Comparison of ENCODE assay signal across 1 cellular context in the genomic region with DNA sequence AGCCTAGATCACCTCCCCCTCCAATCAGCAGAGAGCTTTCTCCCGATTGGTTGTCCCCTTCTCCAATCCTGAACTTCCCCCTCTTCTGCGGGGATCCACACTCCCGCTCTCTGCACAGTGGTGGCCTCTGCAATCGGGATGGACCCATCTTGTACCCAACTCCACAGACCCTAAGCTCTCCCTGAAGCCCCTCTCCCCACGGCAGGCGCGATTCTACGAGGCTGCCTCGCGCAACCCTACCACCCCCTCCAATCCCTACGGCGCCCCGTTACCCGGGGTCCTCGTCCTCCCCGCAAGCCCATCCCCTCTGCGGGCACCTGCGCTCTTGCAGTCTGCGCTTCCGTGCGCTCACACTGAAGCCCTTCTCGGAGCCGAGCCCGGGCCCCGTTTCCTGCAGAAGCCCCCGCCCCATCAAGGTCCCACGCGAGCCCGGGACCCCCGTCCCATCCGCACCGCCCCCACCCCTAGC.
TF ChIP-seq lines count a peak whose summit lies in the region.

No MANE protein-coding gene starts in this region.

TF ChIP-seq in HepG2, 621 proteins besides CTCF, POLR2A, EP300 and RAD21 (continued from another document and continues in another):
- TF ChIP-seq, protein P1, sequence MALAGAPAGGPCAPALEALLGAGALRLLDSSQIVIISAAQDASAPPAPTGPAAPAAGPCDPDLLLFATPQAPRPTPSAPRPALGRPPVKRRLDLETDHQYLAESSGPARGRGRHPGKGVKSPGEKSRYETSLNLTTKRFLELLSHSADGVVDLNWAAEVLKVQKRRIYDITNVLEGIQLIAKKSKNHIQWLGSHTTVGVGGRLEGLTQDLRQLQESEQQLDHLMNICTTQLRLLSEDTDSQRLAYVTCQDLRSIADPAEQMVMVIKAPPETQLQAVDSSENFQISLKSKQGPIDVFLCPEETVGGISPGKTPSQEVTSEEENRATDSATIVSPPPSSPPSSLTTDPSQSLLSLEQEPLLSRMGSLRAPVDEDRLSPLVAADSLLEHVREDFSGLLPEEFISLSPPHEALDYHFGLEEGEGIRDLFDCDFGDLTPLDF (CRISPR knock-in tag; IDR thresholded peaks at IDR 0.05), result no peak
- TF ChIP-seq ZNF598 (CRISPR knock-in tag; IDR thresholded peaks at IDR 0.05; ENCODE audit: borderline replicate concordance) (no peak), NR2F2 (IDR thresholded peaks at IDR 0.05; ENCODE audit: borderline replicate concordance, low read depth) (no peak), MATR3 (CRISPR knock-in tag; IDR thresholded peaks at IDR 0.05) (no peak), SOX5 (CRISPR knock-in tag; IDR thresholded peaks at IDR 0.05; ENCODE audit: borderline replicate concordance) (no peak), XBP1 (CRISPR knock-in tag; IDR thresholded peaks at IDR 0.05) (no peak), NFYC (CRISPR knock-in tag; IDR thresholded peaks at IDR 0.05) (peak; percentile 87), MAF1 (CRISPR knock-in tag; IDR thresholded peaks at IDR 0.05; ENCODE audit: borderline replicate concordance) (no peak), CBX5 (CRISPR knock-in tag; IDR thresholded peaks at IDR 0.05; ENCODE audit: borderline replicate concordance) (no peak), AGO2 (optimal IDR thresholded peaks at IDR 0.05; ENCODE audit: low read depth, low read length) (peak; percentile 70), ZNF34 (CRISPR knock-in tag; IDR thresholded peaks at IDR 0.05; ENCODE audit: borderline replicate concordance) (no peak), CBX2 (IDR thresholded peaks at IDR 0.05; ENCODE audit: low read depth, low read length) (no peak), CBX2 (CRISPR knock-in tag; IDR thresholded peaks at IDR 0.05; ENCODE audit: low read depth) (no peak), ZNF878 (CRISPR knock-in tag; IDR thresholded peaks at IDR 0.05) (no peak), ZNF383 (CRISPR knock-in tag; IDR thresholded peaks at IDR 0.05; ENCODE audit: borderline replicate concordance) (no peak), ZNF850 (CRISPR knock-in tag; conservative IDR thresholded peaks at IDR 0.05) (no peak), SOX6 (IDR thresholded peaks at IDR 0.05) (no peak), SOX6 (CRISPR knock-in tag; IDR thresholded peaks at IDR 0.05) (no peak; the same call in 1 of the 2 replicates), ZNF672 (CRISPR knock-in tag; IDR thresholded peaks at IDR 0.05) (no peak), CREM (IDR thresholded peaks at IDR 0.05) (peak; percentile 34; the same call in 1 of the 2 replicates), CREM (CRISPR knock-in tag; IDR thresholded peaks at IDR 0.05) (no peak), KLF13 (CRISPR knock-in tag; IDR thresholded peaks at IDR 0.05) (no peak), ZBTB38 (CRISPR knock-in tag; IDR thresholded peaks at IDR 0.05) (no peak), ZFP1 (CRISPR knock-in tag; IDR thresholded peaks at IDR 0.05) (no peak), SNRNP70 (IDR thresholded peaks at IDR 0.05; ENCODE audit: low read depth, low read length) (no peak), GTF3A (CRISPR knock-in tag; conservative IDR thresholded peaks at IDR 0.05) (no peak), ZC3H13 (CRISPR knock-in tag; IDR thresholded peaks at IDR 0.05) (no peak), ATM (IDR thresholded peaks at IDR 0.05; ENCODE audit: borderline replicate concordance) (no peak), MAFF (IDR thresholded peaks at IDR 0.05; ENCODE audit: low read depth, low read length) (no peak), ZNF75D (CRISPR knock-in tag; IDR thresholded peaks at IDR 0.05; ENCODE audit: borderline replicate concordance) (no peak), RARG (CRISPR knock-in tag; IDR thresholded peaks at IDR 0.05; ENCODE audit: low read depth) (no peak), TCF7 (IDR thresholded peaks at IDR 0.05; ENCODE audit: low read depth) (no peak), ELF3 (CRISPR knock-in tag; IDR thresholded peaks at IDR 0.05) (no peak), MXD4 (CRISPR knock-in tag; IDR thresholded peaks at IDR 0.05) (no peak), ZSCAN30 (CRISPR knock-in tag; IDR thresholded peaks at IDR 0.05) (no peak), ZNF589 (CRISPR knock-in tag; conservative IDR thresholded peaks at IDR 0.05) (no peak), ZNF670 (CRISPR knock-in tag; IDR thresholded peaks at IDR 0.05; ENCODE audit: borderline replicate concordance) (no peak), MED1 (CRISPR knock-in tag; IDR thresholded peaks at IDR 0.05) (no peak), RFX1 (IDR thresholded peaks at IDR 0.05) (no peak), ETV5 (CRISPR knock-in tag; IDR thresholded peaks at IDR 0.05; ENCODE audit: borderline replicate concordance) (peak; percentile 9; the same call in 1 of the 2 replicates)
- TF ChIP-seq, protein P2, sequence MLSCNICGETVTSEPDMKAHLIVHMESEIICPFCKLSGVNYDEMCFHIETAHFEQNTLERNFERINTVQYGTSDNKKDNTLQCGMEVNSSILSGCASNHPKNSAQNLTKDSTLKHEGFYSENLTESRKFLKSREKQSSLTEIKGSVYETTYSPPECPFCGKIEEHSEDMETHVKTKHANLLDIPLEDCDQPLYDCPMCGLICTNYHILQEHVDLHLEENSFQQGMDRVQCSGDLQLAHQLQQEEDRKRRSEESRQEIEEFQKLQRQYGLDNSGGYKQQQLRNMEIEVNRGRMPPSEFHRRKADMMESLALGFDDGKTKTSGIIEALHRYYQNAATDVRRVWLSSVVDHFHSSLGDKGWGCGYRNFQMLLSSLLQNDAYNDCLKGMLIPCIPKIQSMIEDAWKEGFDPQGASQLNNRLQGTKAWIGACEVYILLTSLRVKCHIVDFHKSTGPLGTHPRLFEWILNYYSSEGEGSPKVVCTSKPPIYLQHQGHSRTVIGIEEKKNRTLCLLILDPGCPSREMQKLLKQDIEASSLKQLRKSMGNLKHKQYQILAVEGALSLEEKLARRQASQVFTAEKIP (CRISPR knock-in tag; IDR thresholded peaks at IDR 0.05; ENCODE audit: borderline replicate concordance), result no peak
- TF ChIP-seq, protein P3, sequence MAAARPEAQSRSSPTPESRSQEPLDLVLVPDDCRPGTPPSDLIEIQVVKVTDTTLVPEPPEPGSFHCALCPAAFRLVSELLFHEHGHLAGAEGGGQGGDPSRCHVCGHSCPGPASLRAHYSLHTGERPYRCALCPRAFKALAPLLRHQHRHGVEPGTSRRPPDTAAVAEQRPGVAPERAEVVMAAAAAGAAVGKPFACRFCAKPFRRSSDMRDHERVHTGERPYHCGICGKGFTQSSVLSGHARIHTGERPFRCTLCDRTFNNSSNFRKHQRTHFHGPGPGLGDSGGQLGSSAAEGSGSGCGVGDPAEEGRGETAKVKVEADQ (CRISPR knock-in tag; IDR thresholded peaks at IDR 0.05; ENCODE audit: borderline replicate concordance), result no peak
- TF ChIP-seq, protein P4, sequence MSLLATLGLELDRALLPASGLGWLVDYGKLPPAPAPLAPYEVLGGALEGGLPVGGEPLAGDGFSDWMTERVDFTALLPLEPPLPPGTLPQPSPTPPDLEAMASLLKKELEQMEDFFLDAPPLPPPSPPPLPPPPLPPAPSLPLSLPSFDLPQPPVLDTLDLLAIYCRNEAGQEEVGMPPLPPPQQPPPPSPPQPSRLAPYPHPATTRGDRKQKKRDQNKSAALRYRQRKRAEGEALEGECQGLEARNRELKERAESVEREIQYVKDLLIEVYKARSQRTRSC (CRISPR knock-in tag; IDR thresholded peaks at IDR 0.05; ENCODE audit: low read depth), result no peak
- TF ChIP-seq, protein P5, sequence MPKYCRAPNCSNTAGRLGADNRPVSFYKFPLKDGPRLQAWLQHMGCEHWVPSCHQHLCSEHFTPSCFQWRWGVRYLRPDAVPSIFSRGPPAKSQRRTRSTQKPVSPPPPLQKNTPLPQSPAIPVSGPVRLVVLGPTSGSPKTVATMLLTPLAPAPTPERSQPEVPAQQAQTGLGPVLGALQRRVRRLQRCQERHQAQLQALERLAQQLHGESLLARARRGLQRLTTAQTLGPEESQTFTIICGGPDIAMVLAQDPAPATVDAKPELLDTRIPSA (CRISPR knock-in tag; IDR thresholded peaks at IDR 0.05; ENCODE audit: borderline replicate concordance), result no peak
- TF ChIP-seq, protein P6, sequence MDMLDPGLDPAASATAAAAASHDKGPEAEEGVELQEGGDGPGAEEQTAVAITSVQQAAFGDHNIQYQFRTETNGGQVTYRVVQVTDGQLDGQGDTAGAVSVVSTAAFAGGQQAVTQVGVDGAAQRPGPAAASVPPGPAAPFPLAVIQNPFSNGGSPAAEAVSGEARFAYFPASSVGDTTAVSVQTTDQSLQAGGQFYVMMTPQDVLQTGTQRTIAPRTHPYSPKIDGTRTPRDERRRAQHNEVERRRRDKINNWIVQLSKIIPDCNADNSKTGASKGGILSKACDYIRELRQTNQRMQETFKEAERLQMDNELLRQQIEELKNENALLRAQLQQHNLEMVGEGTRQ (IDR thresholded peaks at IDR 0.05; ENCODE audit: low read depth, low read length), result no peak
- TF ChIP-seq, protein P6 (CRISPR knock-in tag; IDR thresholded peaks at IDR 0.05; ENCODE audit: borderline replicate concordance), result no peak
- TF ChIP-seq, protein P7, sequence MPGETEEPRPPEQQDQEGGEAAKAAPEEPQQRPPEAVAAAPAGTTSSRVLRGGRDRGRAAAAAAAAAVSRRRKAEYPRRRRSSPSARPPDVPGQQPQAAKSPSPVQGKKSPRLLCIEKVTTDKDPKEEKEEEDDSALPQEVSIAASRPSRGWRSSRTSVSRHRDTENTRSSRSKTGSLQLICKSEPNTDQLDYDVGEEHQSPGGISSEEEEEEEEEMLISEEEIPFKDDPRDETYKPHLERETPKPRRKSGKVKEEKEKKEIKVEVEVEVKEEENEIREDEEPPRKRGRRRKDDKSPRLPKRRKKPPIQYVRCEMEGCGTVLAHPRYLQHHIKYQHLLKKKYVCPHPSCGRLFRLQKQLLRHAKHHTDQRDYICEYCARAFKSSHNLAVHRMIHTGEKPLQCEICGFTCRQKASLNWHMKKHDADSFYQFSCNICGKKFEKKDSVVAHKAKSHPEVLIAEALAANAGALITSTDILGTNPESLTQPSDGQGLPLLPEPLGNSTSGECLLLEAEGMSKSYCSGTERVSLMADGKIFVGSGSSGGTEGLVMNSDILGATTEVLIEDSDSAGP (CRISPR knock-in tag; IDR thresholded peaks at IDR 0.05; ENCODE audit: borderline replicate concordance), result peak; percentile 43; the same call in 1 of the 2 replicates
- TF ChIP-seq, protein P8, sequence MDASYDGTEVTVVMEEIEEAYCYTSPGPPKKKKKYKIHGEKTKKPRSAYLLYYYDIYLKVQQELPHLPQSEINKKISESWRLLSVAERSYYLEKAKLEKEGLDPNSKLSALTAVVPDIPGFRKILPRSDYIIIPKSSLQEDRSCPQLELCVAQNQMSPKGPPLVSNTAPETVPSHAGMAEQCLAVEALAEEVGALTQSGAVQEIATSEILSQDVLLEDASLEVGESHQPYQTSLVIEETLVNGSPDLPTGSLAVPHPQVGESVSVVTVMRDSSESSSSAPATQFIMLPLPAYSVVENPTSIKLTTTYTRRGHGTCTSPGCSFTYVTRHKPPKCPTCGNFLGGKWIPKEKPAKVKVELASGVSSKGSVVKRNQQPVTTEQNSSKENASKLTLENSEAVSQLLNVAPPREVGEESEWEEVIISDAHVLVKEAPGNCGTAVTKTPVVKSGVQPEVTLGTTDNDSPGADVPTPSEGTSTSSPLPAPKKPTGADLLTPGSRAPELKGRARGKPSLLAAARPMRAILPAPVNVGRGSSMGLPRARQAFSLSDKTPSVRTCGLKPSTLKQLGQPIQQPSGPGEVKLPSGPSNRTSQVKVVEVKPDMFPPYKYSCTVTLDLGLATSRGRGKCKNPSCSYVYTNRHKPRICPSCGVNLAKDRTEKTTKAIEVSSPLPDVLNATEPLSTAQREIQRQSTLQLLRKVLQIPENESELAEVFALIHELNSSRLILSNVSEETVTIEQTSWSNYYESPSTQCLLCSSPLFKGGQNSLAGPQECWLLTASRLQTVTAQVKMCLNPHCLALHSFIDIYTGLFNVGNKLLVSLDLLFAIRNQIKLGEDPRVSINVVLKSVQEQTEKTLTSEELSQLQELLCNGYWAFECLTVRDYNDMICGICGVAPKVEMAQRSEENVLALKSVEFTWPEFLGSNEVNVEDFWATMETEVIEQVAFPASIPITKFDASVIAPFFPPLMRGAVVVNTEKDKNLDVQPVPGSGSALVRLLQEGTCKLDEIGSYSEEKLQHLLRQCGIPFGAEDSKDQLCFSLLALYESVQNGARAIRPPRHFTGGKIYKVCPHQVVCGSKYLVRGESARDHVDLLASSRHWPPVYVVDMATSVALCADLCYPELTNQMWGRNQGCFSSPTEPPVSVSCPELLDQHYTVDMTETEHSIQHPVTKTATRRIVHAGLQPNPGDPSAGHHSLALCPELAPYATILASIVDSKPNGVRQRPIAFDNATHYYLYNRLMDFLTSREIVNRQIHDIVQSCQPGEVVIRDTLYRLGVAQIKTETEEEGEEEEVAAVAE (CRISPR knock-in tag; IDR thresholded peaks at IDR 0.05; ENCODE audit: borderline replicate concordance), result 0 out of 2 replicates have a peak, but pooled peaks have one; percentile 37
- TF ChIP-seq, protein P9, sequence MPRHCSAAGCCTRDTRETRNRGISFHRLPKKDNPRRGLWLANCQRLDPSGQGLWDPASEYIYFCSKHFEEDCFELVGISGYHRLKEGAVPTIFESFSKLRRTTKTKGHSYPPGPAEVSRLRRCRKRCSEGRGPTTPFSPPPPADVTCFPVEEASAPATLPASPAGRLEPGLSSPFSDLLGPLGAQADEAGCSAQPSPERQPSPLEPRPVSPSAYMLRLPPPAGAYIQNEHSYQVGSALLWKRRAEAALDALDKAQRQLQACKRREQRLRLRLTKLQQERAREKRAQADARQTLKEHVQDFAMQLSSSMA (CRISPR knock-in tag; IDR thresholded peaks at IDR 0.05), result no peak
- TF ChIP-seq, protein P10, sequence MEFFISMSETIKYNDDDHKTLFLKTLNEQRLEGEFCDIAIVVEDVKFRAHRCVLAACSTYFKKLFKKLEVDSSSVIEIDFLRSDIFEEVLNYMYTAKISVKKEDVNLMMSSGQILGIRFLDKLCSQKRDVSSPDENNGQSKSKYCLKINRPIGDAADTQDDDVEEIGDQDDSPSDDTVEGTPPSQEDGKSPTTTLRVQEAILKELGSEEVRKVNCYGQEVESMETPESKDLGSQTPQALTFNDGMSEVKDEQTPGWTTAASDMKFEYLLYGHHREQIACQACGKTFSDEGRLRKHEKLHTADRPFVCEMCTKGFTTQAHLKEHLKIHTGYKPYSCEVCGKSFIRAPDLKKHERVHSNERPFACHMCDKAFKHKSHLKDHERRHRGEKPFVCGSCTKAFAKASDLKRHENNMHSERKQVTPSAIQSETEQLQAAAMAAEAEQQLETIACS (CRISPR knock-in tag; IDR thresholded peaks at IDR 0.05), result no peak
- TF ChIP-seq, protein P11, sequence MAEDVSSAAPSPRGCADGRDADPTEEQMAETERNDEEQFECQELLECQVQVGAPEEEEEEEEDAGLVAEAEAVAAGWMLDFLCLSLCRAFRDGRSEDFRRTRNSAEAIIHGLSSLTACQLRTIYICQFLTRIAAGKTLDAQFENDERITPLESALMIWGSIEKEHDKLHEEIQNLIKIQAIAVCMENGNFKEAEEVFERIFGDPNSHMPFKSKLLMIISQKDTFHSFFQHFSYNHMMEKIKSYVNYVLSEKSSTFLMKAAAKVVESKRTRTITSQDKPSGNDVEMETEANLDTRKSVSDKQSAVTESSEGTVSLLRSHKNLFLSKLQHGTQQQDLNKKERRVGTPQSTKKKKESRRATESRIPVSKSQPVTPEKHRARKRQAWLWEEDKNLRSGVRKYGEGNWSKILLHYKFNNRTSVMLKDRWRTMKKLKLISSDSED (CRISPR knock-in tag; IDR thresholded peaks at IDR 0.05), result no peak
